Comparison of ENCODE assay signal across 36 cellular contexts in the genomic region with DNA sequence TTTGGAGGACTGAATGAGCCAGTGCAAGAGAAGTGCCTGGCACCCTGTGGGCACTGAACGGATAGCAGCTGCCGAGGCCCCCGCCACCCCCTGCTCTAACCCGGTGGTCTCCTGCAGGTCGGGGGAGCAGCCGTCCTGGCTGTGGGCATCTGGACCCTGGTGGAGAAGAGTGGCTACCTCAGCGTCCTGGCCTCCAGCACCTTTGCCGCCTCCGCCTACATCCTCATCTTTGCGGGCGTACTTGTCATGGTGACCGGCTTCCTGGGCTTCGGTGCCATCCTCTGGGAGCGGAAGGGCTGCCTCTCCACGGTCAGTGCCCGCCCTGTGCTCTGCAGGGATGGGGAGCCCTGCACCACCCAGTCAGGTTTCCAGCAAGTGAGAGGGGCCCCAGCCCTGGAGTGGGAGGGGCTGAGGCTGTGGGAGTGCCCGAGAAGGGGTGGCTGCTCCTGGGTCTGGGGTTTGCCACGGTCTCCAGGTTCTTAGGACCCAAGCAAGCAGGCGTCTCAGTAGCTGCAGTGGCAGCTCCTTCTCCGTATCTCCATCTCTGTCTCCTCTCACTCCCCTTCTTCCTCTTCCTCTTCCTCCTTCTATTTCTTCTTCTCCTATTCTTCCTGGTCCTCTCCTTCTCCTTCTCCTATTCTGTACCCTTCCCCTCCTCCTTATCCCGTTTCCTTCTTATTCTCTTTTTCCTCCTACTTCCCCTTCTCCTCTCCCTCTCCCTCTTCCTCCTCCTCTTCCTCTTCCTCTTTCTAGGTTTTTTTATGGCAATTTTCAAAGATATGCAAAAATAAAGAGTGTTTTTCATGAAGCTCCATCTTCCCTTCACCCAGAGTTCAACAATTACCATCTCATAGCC. TPM values are rescaled to one million over a fixed set of nuclear protein-coding genes. Genes with fewer than 3 reads are reported as not detected.
"Had no signal": no experiment of that assay in that cellular context is flagged by ENCODE, and none has a peak within 500 bp of the region (broad histone marks: within the 10 kb centered on the region; RNA-seq: fewer than 3 reads in every experiment).

No MANE protein-coding gene starts in this region.

- H3K27ac ChIP-seq: adrenal gland, PC-9, WERI-Rb-1 had no signal

- H3K4me1 Mint-ChIP-seq: activated CD4-positive, alpha-beta T cell treated with anti-CD3 and anti-CD28 coated beads for 36 hours; activated CD4-positive, alpha-beta T cell treated with anti-CD3 and anti-CD28 coated beads, Interleukin-2, amount 10 ng/mL, durations not matched to agents 7 days and 5 days had no signal

- H3K27me3 ChIP-seq: adrenal gland had no signal

- H3K27ac Mint-ChIP-seq: activated CD4-positive, alpha-beta T cell treated with anti-CD3 and anti-CD28 coated beads for 36 hours; activated CD4-positive, alpha-beta T cell treated with anti-CD3 and anti-CD28 coated beads, Interleukin-2, amount 10 ng/mL, durations not matched to agents 7 days and 5 days; activated CD8-positive, alpha-beta T cell treated with anti-CD3 and anti-CD28 coated beads, Interleukin-2, amount 10 ng/mL, durations not matched to agents 7 days and 5 days; activated naive CD4-positive, alpha-beta T cell treated with anti-CD3 and anti-CD28 coated beads for 36 hours; activated naive CD4-positive, alpha-beta T cell treated with anti-CD3 and anti-CD28 coated beads, Interleukin-2, amount 50 U/mL, for 72 hours; activated T-helper 1 cell treated with anti-CD3 and anti-CD28 coated beads, Interleukin-12 subunit alpha, Interleukin-12 subunit beta, Interleukin-2, Interleukin-4 antibody, amounts not matched to agents 30 ng/mL and 10 ng/mL and 1 ng/mL, durations not matched to agents 14 hours and 24 hours and 36 hours; brain had no signal

- H3K4me1 ChIP-seq: adrenal gland had no signal

- H3K4me3 Mint-ChIP-seq: activated CD4-positive, alpha-beta T cell treated with anti-CD3 and anti-CD28 coated beads for 36 hours; activated CD4-positive, alpha-beta T cell treated with anti-CD3 and anti-CD28 coated beads, Interleukin-2, amount 10 ng/mL, durations not matched to agents 7 days and 5 days; activated CD8-positive, alpha-beta T cell treated with anti-CD3 and anti-CD28 coated beads, Interleukin-2, amount 10 ng/mL, durations not matched to agents 7 days and 5 days; activated naive CD4-positive, alpha-beta T cell treated with anti-CD3 and anti-CD28 coated beads for 36 hours; activated T-cell treated with anti-CD3 and anti-CD28 coated beads, Interleukin-2, amount 50 U/mL, for 4 hours; activated T-helper 1 cell treated with anti-CD3 and anti-CD28 coated beads, Interleukin-12 subunit alpha, Interleukin-12 subunit beta, Interleukin-2, Interleukin-4 antibody, amounts not matched to agents 30 ng/mL and 10 ng/mL and 1 ng/mL, durations not matched to agents 14 hours and 24 hours and 36 hours; brain had no signal

- H3K9me3 ChIP-seq: adrenal gland had no signal

- H3K36me3 Mint-ChIP-seq: activated naive CD4-positive, alpha-beta T cell treated with anti-CD3 and anti-CD28 coated beads, Interleukin-2, amount 50 U/mL, for 72 hours had no signal

- H3K36me3 ChIP-seq: adrenal gland had no signal

- H3K9me3 Mint-ChIP-seq: activated CD4-positive, alpha-beta T cell treated with anti-CD3 and anti-CD28 coated beads, Interleukin-2, amount 10 ng/mL, durations not matched to agents 7 days and 5 days; activated naive CD4-positive, alpha-beta T cell treated with anti-CD3 and anti-CD28 coated beads for 36 hours; activated naive CD4-positive, alpha-beta T cell treated with anti-CD3 and anti-CD28 coated beads, Interleukin-2, amount 50 U/mL, for 72 hours; activated T-cell treated with anti-CD3 and anti-CD28 coated beads, Interleukin-2, amount 50 U/mL, for 4 hours; activated T-helper 1 cell treated with anti-CD3 and anti-CD28 coated beads, Interleukin-12 subunit alpha, Interleukin-12 subunit beta, Interleukin-2, Interleukin-4 antibody, amounts not matched to agents 30 ng/mL and 10 ng/mL and 1 ng/mL, durations not matched to agents 14 hours and 24 hours and 36 hours; brain had no signal

- ATAC-seq: activated CD4-positive, alpha-beta T cell treated with anti-CD3 and anti-CD28 coated beads for 36 hours; activated CD4-positive, CD25-positive, alpha-beta regulatory T cell treated with anti-CD3 and anti-CD28 coated beads, Interleukin-2, amount 50 U/mL, for 24 hours; activated CD8-positive, alpha-beta T cell treated with anti-CD3 and anti-CD28 coated beads, Interleukin-2, amount 10 ng/mL, durations not matched to agents 7 days and 5 days; activated naive CD4-positive, alpha-beta T cell treated with anti-CD3 and anti-CD28 coated beads, Interleukin-2, amount 50 U/mL, for 72 hours; activated T-cell treated with anti-CD3 and anti-CD28 coated beads, Interleukin-2, amount 50 U/mL, for 4 hours had no signal

- DNase-seq: activated CD4-positive, alpha-beta T cell treated with anti-CD3 and anti-CD28 coated beads for 36 hours; activated CD4-positive, alpha-beta T cell treated with anti-CD3 and anti-CD28 coated beads, Interleukin-2, amount 10 ng/mL, durations not matched to agents 7 days and 5 days; activated CD4-positive, alpha-beta T cell treated with anti-CD3 and anti-CD28 coated beads, Interleukin-2, amount 50 U/mL, for 48 hours; activated CD8-positive, alpha-beta T cell treated with anti-CD3 and anti-CD28 coated beads, Interleukin-2, amount 10 ng/mL, durations not matched to agents 7 days and 5 days; activated gamma-delta T cell treated with Interleukin-2 at 50 U/mL for 16 hours; activated naive CD4-positive, alpha-beta T cell treated with anti-CD3 and anti-CD28 coated beads for 36 hours; activated T-cell treated with anti-CD3 and anti-CD28 coated beads for 4 hours; activated T-cell treated with anti-CD3 and anti-CD28 coated beads, Interleukin-2, amount 50 U/mL, for 4 hours; adrenal gland; anterior cingulate cortex; cerebellar nuclear complex; Karpas-422; NCI-H1105 treated with DMSO at 0.1 percent for 48 hours; NCI-H1436; NCI-H1694; NCI-H1930; NCI-H2081 treated with DMSO at 0.1 percent for 48 hours; NCI-H226; NCI-H446 treated with DMSO at 0.1 percent for 48 hours; NCI-H524; NCI-H69; NCI-H82; PC-9; Right ventricle myocardium superior; SW 1271; T-helper 1 cell; T-helper 2 cell; T-helper 9 cell; WERI-Rb-1 had no signal

- H3K27me3 Mint-ChIP-seq: activated CD4-positive, alpha-beta T cell treated with anti-CD3 and anti-CD28 coated beads, Interleukin-2, amount 10 ng/mL, durations not matched to agents 7 days and 5 days; brain had no signal

- H3K4me3 ChIP-seq: adrenal gland, PC-9 had no signal

RNA-seq across cellular contexts. Expression of a gene that starts 37.4 kb away (rescaled TPM):
- total RNA-seq: activated CD4-positive, alpha-beta T cell treated with anti-CD3 and anti-CD28 coated beads for 36 hours; activated CD4-positive, alpha-beta T cell treated with anti-CD3 and anti-CD28 coated beads, Interleukin-2, amount 10 ng/mL, durations not matched to agents 7 days and 5 days; activated CD8-positive, alpha-beta T cell treated with anti-CD3 and anti-CD28 coated beads, Interleukin-2, amount 10 ng/mL, durations not matched to agents 7 days and 5 days; activated naive CD4-positive, alpha-beta T cell treated with anti-CD3 and anti-CD28 coated beads for 36 hours; activated naive CD4-positive, alpha-beta T cell treated with anti-CD3 and anti-CD28 coated beads, Interleukin-2, amount 50 U/mL, for 72 hours; activated T-cell treated with anti-CD3 and anti-CD28 coated beads, Interleukin-2, amount 50 U/mL, for 4 hours; activated T-helper 1 cell treated with anti-CD3 and anti-CD28 coated beads, Interleukin-12 subunit alpha, Interleukin-12 subunit beta, Interleukin-2, Interleukin-4 antibody, amounts not matched to agents 30 ng/mL and 10 ng/mL and 1 ng/mL, durations not matched to agents 14 hours and 24 hours and 36 hours; bronchial epithelial cell; MCF 10A; OCI-LY7; PC-9 had no signal
